31 cellular contexts compared by ENCODE assay signal in the genomic region with DNA sequence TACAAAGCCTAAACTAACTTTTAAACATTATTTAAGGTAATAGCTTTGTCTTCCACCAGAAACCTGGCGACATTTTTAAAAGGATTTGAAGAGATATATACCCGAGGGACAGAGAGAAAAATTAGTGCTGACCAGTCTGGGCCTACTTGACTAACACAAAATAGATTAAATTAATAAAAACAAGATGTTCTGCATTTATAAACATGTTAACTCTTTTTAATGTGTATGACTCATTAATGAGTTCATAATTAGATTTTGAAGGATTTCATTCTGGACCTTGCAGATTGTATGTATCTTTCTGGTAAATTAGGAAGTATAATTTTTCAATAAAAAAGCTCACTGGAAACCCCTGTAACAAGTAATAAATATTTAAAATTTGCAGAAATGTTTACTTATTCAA.
"Had no signal": no experiment of that assay in that cellular context is flagged by ENCODE, and none has a peak within 500 bp of the region (broad histone marks: within the 10 kb centered on the region; RNA-seq: fewer than 3 reads in every experiment).

No MANE protein-coding gene starts in this region.

- ATAC-seq: activated CD8-positive, alpha-beta T cell treated with anti-CD3 and anti-CD28 coated beads for 36 hours; activated naive CD4-positive, alpha-beta T cell treated with anti-CD3 and anti-CD28 coated beads, Interleukin-2, amount 50 U/mL, for 72 hours; activated T-cell treated with anti-CD3 and anti-CD28 coated beads, Interleukin-2, amount 50 U/mL, for 4 hours; activated T-cell treated with anti-CD3 and anti-CD28 coated beads, Interleukin-2, amount 50 U/mL, for 72 hours; activated T-helper 17 cell treated with anti-CD3 and anti-CD28 coated beads, Interleukin-2, amount 50 U/mL, for 72 hours; body of pancreas had no signal

- H3K4me3 ChIP-seq: adrenal gland, body of pancreas, breast epithelium, coronary artery had no signal

- H3K4me1 ChIP-seq: adrenal gland, body of pancreas, breast epithelium had no signal

- DNase-seq: activated B cell treated with CpG ODN at 0.5 μM for 24 hours; activated CD4-positive, alpha-beta memory T cell treated with anti-CD3 and anti-CD28 coated beads for 36 hours; activated CD4-positive, alpha-beta T cell treated with anti-CD3 and anti-CD28 coated beads for 4 hours; activated CD4-positive, alpha-beta T cell treated with anti-CD3 and anti-CD28 coated beads, Interleukin-2, amount 10 ng/mL, durations not matched to agents 24 days and 14 days; activated CD4-positive, alpha-beta T cell treated with anti-CD3 and anti-CD28 coated beads, Interleukin-2, amount 50 U/mL, for 1 hour; activated CD4-positive, alpha-beta T cell treated with anti-CD3 and anti-CD28 coated beads, Interleukin-2, amount 50 U/mL, for 4 hours; activated CD4-positive, CD25-positive, alpha-beta regulatory T cell treated with anti-CD3 and anti-CD28 coated beads, Interleukin-2, amount 50 U/mL, for 72 hours; activated CD8-positive, alpha-beta memory T cell treated with anti-CD3 and anti-CD28 coated beads, Interleukin-2, amount 50 U/mL, for 4 hours; activated CD8-positive, alpha-beta T cell treated with anti-CD3 and anti-CD28 coated beads for 36 hours; activated effector memory CD4-positive, alpha-beta T cell treated with anti-CD3 and anti-CD28 coated beads, Interleukin-2, amount 50 U/mL, for 16 hours; activated gamma-delta T cell treated with Interleukin-2 at 50 U/mL for 16 hours; activated naive CD4-positive, alpha-beta T cell; activated naive CD4-positive, alpha-beta T cell treated with anti-CD3 and anti-CD28 coated beads for 36 hours; activated naive CD4-positive, alpha-beta T cell treated with anti-CD3 and anti-CD28 coated beads, Interleukin-2, amount 50 U/mL, for 16 hours; activated naive CD8-positive, alpha-beta T cell treated with anti-CD3 and anti-CD28 coated beads for 36 hours; activated T-cell treated with anti-CD3 and anti-CD28 coated beads for 4 hours; activated T-cell treated with anti-CD3 and anti-CD28 coated beads, Interleukin-2, amount 50 U/mL, for 1 hour; activated T-cell treated with anti-CD3 and anti-CD28 coated beads, Interleukin-2, amount 50 U/mL, for 4 hours; activated T-cell treated with anti-CD3 and anti-CD28 coated beads, Interleukin-2, amount 50 U/mL, for 72 hours; adrenal gland; amniotic stem cell; aorta; body of pancreas; brain microvascular endothelial cell; central memory CD4-positive, alpha-beta T cell; T-helper 9 cell had no signal

- H3K27me3 ChIP-seq: adrenal gland, body of pancreas, brain microvascular endothelial cell, breast epithelium had no signal

- H3K27ac ChIP-seq: adrenal gland, body of pancreas, brain microvascular endothelial cell, breast epithelium, coronary artery, VCaP had no signal

- H3K36me3 ChIP-seq: adrenal gland, brain microvascular endothelial cell, breast epithelium had no signal

- H3K9me3 ChIP-seq: adrenal gland, body of pancreas, breast epithelium had no signal
